Comparison of ENCODE assay signal across 17 cellular contexts in the genomic region with DNA sequence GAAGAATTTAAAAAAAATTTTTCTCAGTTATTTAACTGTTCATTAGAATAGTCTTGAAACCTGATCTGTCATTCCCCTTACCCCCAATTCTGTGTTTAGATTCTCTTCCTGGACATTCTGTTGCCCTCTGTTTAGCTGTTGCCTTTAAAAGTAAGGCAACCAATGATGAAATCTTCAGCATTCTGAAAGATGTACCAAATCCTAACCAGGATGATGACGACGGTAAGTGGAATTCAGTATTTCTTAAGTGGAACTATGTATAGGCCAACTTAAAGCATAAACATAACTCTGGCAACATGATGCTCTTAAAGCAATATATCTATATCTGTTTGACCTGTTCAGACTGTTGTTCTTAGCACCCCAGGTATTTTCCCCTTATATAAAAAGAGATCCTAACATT. TPM values are rescaled to one million over a fixed set of nuclear protein-coding genes. Genes with fewer than 3 reads are reported as not detected.
DNase-seq lines count a peak whose midpoint lies in the region; ATAC-seq and TF ChIP-seq lines count a peak whose summit lies in the region.
"Had no signal": no experiment of that assay in that cellular context is flagged by ENCODE, and none has a peak within 500 bp of the region (broad histone marks: within the 10 kb centered on the region; RNA-seq: fewer than 3 reads in every experiment).

No MANE protein-coding gene starts in this region.

- no peaks in the 10 kb centered on the region for H4K20me1 ChIP-seq in PC-3 (ENCODE audit: low read length)

- POLR2A ChIA-PET in AG04450 (lab: Yijun Ruan, JAX): interaction anchor here (0.5 to 1.3 kb wide), 2 partner anchors 27 to 677 kb away, joined by 3 to 7 read pairs; partner anchors contain the start of genes NCBP1 and TSTD2
- POLR2A ChIA-PET in PC-3 (lab: Charles Lee; ENCODE audit: unreplicated experiment): interaction anchor here (0.6 kb wide), 1 partner anchor 28 kb away, joined by 7 read pairs; the partner anchor contains the start of gene TSTD2

- DNase-seq in AG04450 (ENCODE audit: low read depth, low spot score): peak; percentile 48
- DNase-seq in HCEC 1CT: peak; percentile 83
- DNase-seq in choroid plexus epithelial cell (ENCODE audit: low read depth): peak; percentile 70
- no peak for DNase-seq in memory B cell (ENCODE audit: low spot score in 2 of 2)
- no peak for DNase-seq in PC-3
- no peak for DNase-seq in HK-2 (ENCODE audit: unreplicated experiment)
- no peak for DNase-seq in mesenteric fat pad (ENCODE audit: low spot score)
- no peak for DNase-seq in activated CD8-positive, alpha-beta memory T cell treated with anti-CD3 and anti-CD28 coated beads, Interleukin-2, amount 50 U/mL, for 4 hours
- DNase-seq: Calu3; CD4-positive, alpha-beta memory T cell; DMS53; H9; NCI-H1048; NCI-H1436 treated with DMSO at 0.1 percent for 48 hours; NCI-H2081; NCI-H510A treated with DMSO at 0.1 percent for 48 hours; NCI-H82 had no signal

- H3K9me3 ChIP-seq in AG04450 (ENCODE audit: control insufficient read depth, insufficient read depth, low read length) (no peaks in the 10 kb centered on the region), PC-3 (ENCODE audit: low read length) (no peaks in the 10 kb centered on the region)

- H3K27ac ChIP-seq in AG04450 (ENCODE audit: low read depth, low read length): no peak overlapping the region
- H3K27ac ChIP-seq in PC-3 (ENCODE audit: low read length): no peak overlapping the region

- ATAC-seq in memory B cell (ENCODE audit: low read depth): no peak
- no peak for ATAC-seq in PC-3

- no peaks in the 10 kb centered on the region for H3K79me2 ChIP-seq in PC-3 (ENCODE audit: low read length)

- H3K27me3 ChIP-seq in AG04450 (ENCODE audit: control insufficient read depth, insufficient read depth, low read length) (no peaks in the 10 kb centered on the region), PC-3 (ENCODE audit: low read length) (no peaks in the 10 kb centered on the region)

- no peaks in the 10 kb centered on the region for H3K9me3 Mint-ChIP-seq in memory B cell
- H3K9me3 Mint-ChIP-seq: CD4-positive, alpha-beta memory T cell; H9 had no signal

- peaks cover 46% of the 10 kb centered on the region for H3K36me3 ChIP-seq in PC-3 (ENCODE audit: low read depth, low read length)

- no peak overlapping the region for H2AFZ ChIP-seq in PC-3 (ENCODE audit: low read length)

- H3K4me3 Mint-ChIP-seq in memory B cell: no peak overlapping the region
- H3K4me3 Mint-ChIP-seq: CD4-positive, alpha-beta memory T cell; H9 had no signal

- H3K27ac Mint-ChIP-seq in memory B cell: peak overlapping the region; percentile 40
- H3K27ac Mint-ChIP-seq: H9 had no signal

- BruUV-seq in PC-3 (replicated peaks; lab: Mats Ljungman, UMichigan): no TSS peak

- no peak overlapping the region for H3K9ac ChIP-seq in PC-3 (ENCODE audit: low read length)

- no peaks in the 10 kb centered on the region for H3K27me3 Mint-ChIP-seq in memory B cell
- H3K27me3 Mint-ChIP-seq: CD4-positive, alpha-beta memory T cell had no signal

- CTCF ChIA-PET in AG04450 (lab: Charles Lee): interaction anchor here (1.0 to 1.1 kb wide), 2 partner anchors 15 to 263 kb away, joined by 3 to 4 read pairs; no protein-coding TSS in a partner anchor
- CTCF ChIA-PET in PC-3 (lab: Charles Lee): no interaction called here

- H3K9me2 ChIP-seq in PC-3 (replicated peaks; ENCODE audit: low read length): no peaks in the 10 kb centered on the region

- intact Hi-C loops in PC-3 (cut with micrococcal nuclease): no loop called here

- H3K4me2 ChIP-seq in PC-3 (ENCODE audit: low read length): no peak overlapping the region

- peaks cover 3% of the 10 kb centered on the region for H3K4me1 Mint-ChIP-seq in memory B cell
- H3K4me1 Mint-ChIP-seq: H9 had no signal

- H3K36me3 Mint-ChIP-seq in memory B cell: peaks cover 34% of the 10 kb centered on the region

- no peaks in the 10 kb centered on the region for H3F3A ChIP-seq in PC-3 (ENCODE audit: low read length, unreplicated experiment)

- no peaks in the 10 kb centered on the region for H3K4me1 ChIP-seq in PC-3 (ENCODE audit: insufficient read depth, low read length)

- H3K4me3 ChIP-seq in AG04450 (ENCODE audit: low read depth, low read length) (no peak overlapping the region), choroid plexus epithelial cell (ENCODE audit: low read depth, low read length) (no peak overlapping the region), PC-3 (ENCODE audit: low read length) (no peak overlapping the region)

- TF ChIP-seq CTCF in AG04450 (IDR thresholded peaks at IDR 0.05; ENCODE audit: low read depth, low read length): no peak
- no peak for TF ChIP-seq CTCF in choroid plexus epithelial cell (conservative IDR thresholded peaks at IDR 0.05; ENCODE audit: low read depth, low read length)
- TF ChIP-seq CTCF in PC-3 (conservative IDR thresholded peaks at IDR 0.05; ENCODE audit: low read depth, low read length): no peak

RNA-seq across cellular contexts. Expression of gene NCBP1, which starts 27.2 kb away (rescaled TPM):
- polyA plus RNA-seq in AG04450 (2011; rRNA removed): 28.8 and 39.2 TPM in 2 replicates
- polyA minus RNA-seq in AG04450 (2011; rRNA and poly(A)+ RNA removed): 22.3 and 35.5 TPM in 2 replicates
- total RNA-seq in PC-3 (2014; rRNA removed) (22.6 and 23.0 TPM in 2 replicates), mesenteric fat pad (21.3 TPM)

RNA-seq across cellular contexts. Expression of gene TSTD2, which starts 27.7 kb away (rescaled TPM):
- 17.1 and 17.3 TPM in 2 replicates for polyA plus RNA-seq in AG04450 (2011; rRNA removed)
- polyA minus RNA-seq in AG04450 (2011; rRNA and poly(A)+ RNA removed): 20.7 and 21.5 TPM in 2 replicates
- total RNA-seq in PC-3 (2014; rRNA removed): 7.4 and 11.2 TPM in 2 replicates
- total RNA-seq in mesenteric fat pad: 19.8 TPM

RNA-seq across cellular contexts. Expression of gene XPA, which starts 36.3 kb away (rescaled TPM):
- polyA plus RNA-seq in AG04450 (2011; rRNA removed): 3.5 and 4.7 TPM in 2 replicates
- 1.6 and 2.7 TPM in 2 replicates for polyA minus RNA-seq in AG04450 (2011; rRNA and poly(A)+ RNA removed)
- 7.4 and 9.4 TPM in 2 replicates for total RNA-seq in PC-3 (2014; rRNA removed)
- 16.7 TPM for total RNA-seq in mesenteric fat pad

Comparison
In these comparisons a context has a peak if more than half of its experiments do, and no peak if none do; other contexts are left out.
1. DNase-seq: peak in AG04450 (single experiment), HCEC 1CT (single experiment) and choroid plexus epithelial cell (single experiment); none in memory B cell (0 of 2), PC-3 (single experiment), HK-2 (single experiment), mesenteric fat pad (single experiment) and activated CD8-positive, alpha-beta memory T cell treated with anti-CD3 and anti-CD28 coated beads, Interleukin-2, amount 50 U/mL, for 4 hours (single experiment).